In genomic region chr7:155509725-155510551, GRCh38 we compare ENCODE assay signal across 13 cellular contexts. TPM values are rescaled to one million over a fixed set of nuclear protein-coding genes. Genes with fewer than 3 reads are reported as not detected.
DNase-seq lines count a peak whose midpoint lies in the region; ATAC-seq and TF ChIP-seq lines count a peak whose summit lies in the region.
"Had no signal": no experiment of that assay in that cellular context is flagged by ENCODE, and none has a peak within 500 bp of the region (broad histone marks: within the 10 kb centered on the region; RNA-seq: fewer than 3 reads in every experiment).

No MANE protein-coding gene starts in this region.

- peaks cover 0 to 20% (median 9%) of the 10 kb centered on the region in 8 donors for H3K9me3 Mint-ChIP-seq in CD4-positive, alpha-beta memory T cell
- no peaks in the 10 kb centered on the region for H3K9me3 Mint-ChIP-seq in mesothelial cell of epicardium

- H3K4me1 Mint-ChIP-seq in CD4-positive, alpha-beta memory T cell, result peaks cover 10 to 21% (median 18%) of the 10 kb centered on the region in 4 donors
- peaks cover 9% of the 10 kb centered on the region for H3K4me1 Mint-ChIP-seq in mesothelial cell of epicardium

- H3K27me3 ChIP-seq in CD4-positive, alpha-beta memory T cell (ENCODE audit: insufficient read depth, low read length), result peaks cover 49% of the 10 kb centered on the region

- H3K36me3 Mint-ChIP-seq in CD4-positive, alpha-beta memory T cell, result no peaks in the 10 kb centered on the region
- no peaks in the 10 kb centered on the region for H3K36me3 Mint-ChIP-seq in mesothelial cell of epicardium

- intact Hi-C loops in CD4-positive, alpha-beta memory T cell (cut with micrococcal nuclease), result no loop called here

- CTCF ChIA-PET in CD4-positive, alpha-beta memory T cell (lab: Charles Lee; ENCODE audit: partially characterized antibody), result no interaction called here
- CTCF ChIA-PET in HEK293T (lab: Yijun Ruan, JAX), result interaction anchor here (0.6 to 0.9 kb wide), 3 partner anchors 11 to 39 kb away, joined by 3 to 4 read pairs (median 3); no protein-coding TSS in a partner anchor

- in situ Hi-C loops in astrocyte of the cerebellum (cut with HindIII; ENCODE audit: low sequenced_read_pairs), result loop anchor here (5.0 kb wide), 1 partner anchor 32 kb away; no protein-coding TSS in a partner anchor

- TF ChIP-seq CTCF in astrocyte of the cerebellum (IDR thresholded peaks at IDR 0.05; ENCODE audit: low read depth, low read length, missing control alignments), result no peak
- TF ChIP-seq CTCF in mesothelial cell of epicardium (IDR thresholded peaks at IDR 0.05; ENCODE audit: unreplicated experiment), result no peak

- ATAC-seq in GM21737 (IDR thresholded peaks at IDR 0.05; ENCODE audit: unreplicated experiment), result no peak
- ATAC-seq in GM18519 (IDR thresholded peaks at IDR 0.05; ENCODE audit: low FRiP score, unreplicated experiment), result no peak
- no peak for ATAC-seq in GM19328 (IDR thresholded peaks at IDR 0.05; ENCODE audit: unreplicated experiment)

- no peaks in the 10 kb centered on the region for H3K36me3 ChIP-seq in CD4-positive, alpha-beta memory T cell (ENCODE audit: insufficient read depth, low read length)

- peak overlapping the region in 7 of 8 donors; percentile 21 to 62 (median 41) for H3K4me3 Mint-ChIP-seq in CD4-positive, alpha-beta memory T cell
- H3K4me3 Mint-ChIP-seq in mesothelial cell of epicardium, result peak overlapping the region; percentile 58

- no peaks in the 10 kb centered on the region for H3K9me3 ChIP-seq in CD4-positive, alpha-beta memory T cell (ENCODE audit: control insufficient read depth in 1 of 2, low read length in 2 of 2)

- no peak overlapping the region for H3K27ac ChIP-seq in CD4-positive, alpha-beta memory T cell (ENCODE audit: low read depth, low read length)

- no peak overlapping the region for H3K4me3 ChIP-seq in CD4-positive, alpha-beta memory T cell (ENCODE audit: low read length in 2 of 2)
- H3K4me3 ChIP-seq in astrocyte of the cerebellum (ENCODE audit: low read depth, low read length), result peak overlapping the region; percentile 31

- H3K4me1 ChIP-seq in CD4-positive, alpha-beta memory T cell (ENCODE audit: insufficient read depth, low read length), result peaks cover 12% of the 10 kb centered on the region

- POLR2A ChIA-PET in CD4-positive, alpha-beta memory T cell (lab: Charles Lee; ENCODE audit: partially characterized antibody), result no interaction called here
- POLR2A ChIA-PET in HEK293T (lab: Yijun Ruan, JAX), result interaction anchor here (0.8 to 2.0 kb wide), 6 partner anchors 10 to 53 kb away, joined by 3 to 6 read pairs (median 5); no protein-coding TSS in a partner anchor

- DNase-seq in CD4-positive, alpha-beta memory T cell, result no peak
- DNase-seq in HEK293T (ENCODE audit: extremely low spot score), result peak; percentile 76
- DNase-seq in astrocyte of the cerebellum (ENCODE audit: low read depth), result no peak
- DNase-seq in mesothelial cell of epicardium (ENCODE audit: low spot score in 2 of 2, unreplicated experiment in 2 of 2), result no peak
- DNase-seq in HT-29 (ENCODE audit: low spot score), result no peak
- DNase-seq: aorta, NCI-H345, posterior cingulate gyrus, T1000 had no signal

- peak overlapping the region in 2 of 7 donors; percentile 6 to 7 for H3K27ac Mint-ChIP-seq in CD4-positive, alpha-beta memory T cell
- no peak overlapping the region for H3K27ac Mint-ChIP-seq in mesothelial cell of epicardium

- H3K27me3 Mint-ChIP-seq in CD4-positive, alpha-beta memory T cell, result peaks cover 60 to 65% of the 10 kb centered on the region in 2 donors
- peaks cover 99% of the 10 kb centered on the region for H3K27me3 Mint-ChIP-seq in mesothelial cell of epicardium (ENCODE audit: low read depth)

TF ChIP-seq in HEK293T, 16 proteins besides CTCF, POLR2A, EP300 and RAD21:
- TF ChIP-seq CTBP1 (IDR thresholded peaks at IDR 0.05; ENCODE audit: borderline replicate concordance) (0 out of 2 replicates have a peak, but pooled peaks have one; percentile 3), FOXM1 (IDR thresholded peaks at IDR 0.05; ENCODE audit: borderline replicate concordance) (no peak), L3MBTL2 (conservative IDR thresholded peaks at IDR 0.05) (no peak), SP1 (IDR thresholded peaks at IDR 0.05) (no peak), LEF1 (IDR thresholded peaks at IDR 0.05; ENCODE audit: borderline replicate concordance) (0 out of 2 replicates have a peak, but pooled peaks have one; percentile 37), TARDBP (IDR thresholded peaks at IDR 0.05) (no peak), ZNF384 (IDR thresholded peaks at IDR 0.05) (no peak)

RNA-seq across cellular contexts. Expression of gene CNPY1, which starts 36.4 kb away (rescaled TPM):
- total RNA-seq in CD4-positive, alpha-beta memory T cell, result not detected
- polyA plus RNA-seq in CD4-positive, alpha-beta memory T cell, result not detected
- total RNA-seq in mesothelial cell of epicardium, result not detected in 3 replicates
- not detected in 2 replicates for total RNA-seq in HT-29 (2014; rRNA removed; shearing (Covaris generic))
- total RNA-seq: aorta, fibroblast of villous mesenchyme had no signal
- polyA plus RNA-seq: aorta had no signal

RNA-seq across cellular contexts. Expression of gene EN2, which starts 52.0 kb away (rescaled TPM):
- not detected for total RNA-seq in CD4-positive, alpha-beta memory T cell
- polyA plus RNA-seq in CD4-positive, alpha-beta memory T cell, result not detected
- not detected in 3 replicates for total RNA-seq in mesothelial cell of epicardium
- not detected in 2 replicates for total RNA-seq in HT-29 (2014; rRNA removed; shearing (Covaris generic))
- total RNA-seq: aorta, fibroblast of villous mesenchyme had no signal
- polyA plus RNA-seq: aorta had no signal
